20 cellular contexts compared by ENCODE assay signal in genomic region chr20:61900376-61901293, GRCh38.
A peak's percentile ranks its signal among the peaks of the same experiment; 100 is the strongest.
DNase-seq lines count a peak whose midpoint lies in the region; ATAC-seq, FAIRE-seq and TF ChIP-seq lines count a peak whose summit lies in the region.
"Had no signal": no experiment of that assay in that cellular context is flagged by ENCODE, and none has a peak within 500 bp of the region (broad histone marks: within the 10 kb centered on the region; RNA-seq: fewer than 3 reads in every experiment).

No MANE protein-coding gene starts in this region.

- intact Hi-C loops in Right ventricle myocardium inferior (cut with DNase I), result no loop called here
- intact Hi-C loops in left ventricle myocardium inferior (cut with micrococcal nuclease), result no loop called here
- intact Hi-C loops in HepG2 (cut with micrococcal nuclease; ENCODE audit: unreplicated experiment), result no loop called here
- intact Hi-C loops in right lobe of liver (cut with DNase I), result no loop called here

- H3K9ac ChIP-seq in HepG2 (ENCODE audit: insufficient read depth, low read depth, low read length) (no peak overlapping the region), neuronal stem cell (ENCODE audit: low read depth, low read length, poor library complexity) (no peak overlapping the region)

- TF ChIP-seq RAD21 in HepG2 (CRISPR knock-in tag; IDR thresholded peaks at IDR 0.05), result no peak

- H3K4me3 ChIP-seq in left ventricle myocardium inferior, result no peak overlapping the region
- H3K4me3 ChIP-seq in HepG2 (replicated peaks in 1 of 3; ENCODE audit: insufficient read depth in 1 of 3, low read depth in 2 of 3, low read length in 3 of 3), result peak overlapping the region in 1 of 3 experiments; percentile 17; a peak in 1 of 6 replicates
- no peak overlapping the region for H3K4me3 ChIP-seq in right lobe of liver
- H3K4me3 ChIP-seq in neuronal stem cell (ENCODE audit: low read length in 2 of 2), result no peak overlapping the region
- H3K4me3 ChIP-seq: A549, GM12878 had no signal

- H3K23ac ChIP-seq in neuronal stem cell (ENCODE audit: low read depth, low read length, poor library complexity), result no peak overlapping the region

- H2BK15ac ChIP-seq in neuronal stem cell (ENCODE audit: low read length), result no peak overlapping the region

- in situ Hi-C loops in HepG2 (cut with HindIII; ENCODE audit: extremely low pct_ligation_motif_present, low pct_unique_long_range_greater_than_20kb), result no loop called here

- WGBS in HepG2 (ENCODE audit: low lambda C conversion rate), result 12% methylated on average over 18 of the region's 21 CpGs
- 25% methylated on average over 7 of the region's 21 CpGs for WGBS in right lobe of liver (ENCODE audit: insufficient coverage, low coverage, low lambda C conversion rate, missing lambda C conversion rate)
- WGBS in neuronal stem cell (ENCODE audit: extremely low coverage in 2 of 2, insufficient read length in 2 of 2, insufficient replicate concordance in 1 of 2), 2 donors, result no CpG with 5 or more reads among the region's 21 CpGs

- H3K27ac ChIP-seq in left ventricle myocardium inferior (replicated peaks), result no peak overlapping the region
- no peak overlapping the region for H3K27ac ChIP-seq in HepG2 (ENCODE audit: extremely low read length, insufficient read depth, low read length)
- no peak overlapping the region for H3K27ac ChIP-seq in right lobe of liver
- H3K27ac ChIP-seq in neuronal stem cell (replicated peaks; ENCODE audit: low read length), result no peak overlapping the region
- H3K27ac ChIP-seq: 22Rv1, A549, C4-2B, HL-60 had no signal

- TF ChIP-seq POLR2A in HepG2 (IDR thresholded peaks at IDR 0.05; ENCODE audit: insufficient read depth in 1 of 2, low read depth in 2 of 2, low read length in 2 of 2), result no peak
- TF ChIP-seq POLR2A in right lobe of liver (IDR thresholded peaks at IDR 0.05), result no peak

- CTCF ChIA-PET in HepG2 (lab: Yijun Ruan, JAX; ENCODE audit: low intra/inter-chr PET ratio, low total read pairs), result no interaction called here

- H2AK5ac ChIP-seq in neuronal stem cell (ENCODE audit: low read depth, low read length), result no peak overlapping the region

- H3K4me2 ChIP-seq in HepG2 (ENCODE audit: low read depth, low read length) (peak overlapping the region; percentile 52), neuronal stem cell (ENCODE audit: insufficient read depth, low read length, poor library complexity, severe bottlenecking) (no peak overlapping the region)
- H3K4me2 ChIP-seq: A549 had no signal

- peaks cover 5% of the 10 kb centered on the region; the same call in 1 of the 2 replicates for H4K20me1 ChIP-seq in HepG2 (ENCODE audit: insufficient read depth, low read length)

- H3K18ac ChIP-seq in neuronal stem cell (ENCODE audit: low read length), result peak overlapping the region; percentile 22

- no TSS peak for BruUV-seq in HepG2 (replicated peaks; lab: Mats Ljungman, UMichigan)

- no peak overlapping the region for H2AFZ ChIP-seq in HepG2 (ENCODE audit: low read length)
- no peak overlapping the region for H2AFZ ChIP-seq in neuronal stem cell (ENCODE audit: low read length)

- no peak overlapping the region for H4K91ac ChIP-seq in neuronal stem cell (ENCODE audit: low read depth, low read length, poor library complexity)

- H2BK12ac ChIP-seq in neuronal stem cell (ENCODE audit: low read length), result no peak overlapping the region

- no peak for TF ChIP-seq CTCF in left ventricle myocardium inferior (IDR thresholded peaks at IDR 0.05; ENCODE audit: borderline replicate concordance)
- no peak for TF ChIP-seq CTCF in HepG2 (CRISPR knock-in tag; IDR thresholded peaks at IDR 0.05)
- TF ChIP-seq CTCF in right lobe of liver (IDR thresholded peaks at IDR 0.05), result no peak

- ATAC-seq in Right ventricle myocardium inferior (no peak), HepG2 (peak; percentile 24), right lobe of liver (no peak), HG02938 (IDR thresholded peaks at IDR 0.05; ENCODE audit: unreplicated experiment) (no peak), HG02610 (IDR thresholded peaks at IDR 0.05; ENCODE audit: unreplicated experiment) (no peak)
- ATAC-seq: GM12878 had no signal

- peak; percentile 72 for FAIRE-seq in HepG2 (lab: Jason Lieb, UNC)
- FAIRE-seq: A549, GM12878 had no signal

- DNase-seq in Right ventricle myocardium inferior (ENCODE audit: missing footprints), result peak; percentile 39
- DNase-seq in left ventricle myocardium inferior, result no peak
- DNase-seq in HepG2 (ENCODE audit: low spot score), result peak; percentile 32
- no peak for DNase-seq in right lobe of liver
- DNase-seq in neuronal stem cell (ENCODE audit: low spot score), result no peak
- DNase-seq in NCI-H510A (lab: John Stamatoyannopoulos, UW), result no peak
- DNase-seq: AML-193; CD4-positive, alpha-beta memory T cell; DMS153; DMS79 treated with DMSO at 0.1 percent for 48 hours; GF-D8; GOT3; H7 had no signal

- H3K27me3 ChIP-seq in left ventricle myocardium inferior (ENCODE audit: low read depth) (peaks cover 88% of the 10 kb centered on the region), HepG2 (ENCODE audit: control insufficient read depth in 1 of 2, insufficient read depth in 2 of 2, low read length in 2 of 2) (peaks cover 21 to 75% of the 10 kb centered on the region in 2 experiments), right lobe of liver (no peaks in the 10 kb centered on the region), neuronal stem cell (ENCODE audit: control insufficient read depth in 3 of 3, insufficient read depth in 3 of 3, low read depth in 1 of 3, low read length in 3 of 3) (peaks cover 0 to 2% (median 0%) of the 10 kb centered on the region in 3 experiments)

- H3K14ac ChIP-seq in neuronal stem cell (ENCODE audit: low read length), result no peak overlapping the region

- POLR2A ChIA-PET in HepG2 (lab: Yijun Ruan, JAX), result no interaction called here

- H3K4me1 ChIP-seq in left ventricle myocardium inferior, result no peaks in the 10 kb centered on the region
- H3K4me1 ChIP-seq in HepG2 (ENCODE audit: insufficient read depth, low read length), result peaks cover 34% of the 10 kb centered on the region
- no peaks in the 10 kb centered on the region for H3K4me1 ChIP-seq in right lobe of liver
- H3K4me1 ChIP-seq in neuronal stem cell (ENCODE audit: control insufficient read depth in 2 of 2, insufficient read depth in 1 of 2, low read depth in 1 of 2, low read length in 2 of 2), result peaks cover 0 to 6% of the 10 kb centered on the region in 2 donors
- H3K4me1 ChIP-seq: A549 had no signal

- H3K79me1 ChIP-seq in neuronal stem cell (ENCODE audit: low read depth, low read length), result no peaks in the 10 kb centered on the region

- no peak for TF ChIP-seq EP300 in HepG2 (IDR thresholded peaks at IDR 0.05; ENCODE audit: low read depth in 2 of 2, low read length in 2 of 2)
- no peak for TF ChIP-seq EP300 in HepG2 (CRISPR knock-in tag; IDR thresholded peaks at IDR 0.05; ENCODE audit: borderline replicate concordance)

- H3K9me3 ChIP-seq in left ventricle myocardium inferior (replicated peaks) (no peaks in the 10 kb centered on the region), HepG2 (ENCODE audit: low read length) (no peaks in the 10 kb centered on the region), right lobe of liver (no peaks in the 10 kb centered on the region), neuronal stem cell (replicated peaks in 1 of 2; ENCODE audit: control insufficient read depth in 2 of 2, insufficient read depth in 1 of 2, low read depth in 1 of 2, low read length in 2 of 2) (no peaks in the 10 kb centered on the region)
- H3K9me3 ChIP-seq: A549 had no signal

- no peak overlapping the region for H4K8ac ChIP-seq in neuronal stem cell (ENCODE audit: low read depth, low read length)

- H3K79me2 ChIP-seq in HepG2 (ENCODE audit: insufficient read depth, low read length), result no peaks in the 10 kb centered on the region

- no peak overlapping the region for H3K4ac ChIP-seq in neuronal stem cell (ENCODE audit: low read length)

- H2BK120ac ChIP-seq in neuronal stem cell (ENCODE audit: low read depth, low read length), result no peak overlapping the region

- H2BK5ac ChIP-seq in neuronal stem cell (ENCODE audit: low read length), result no peak overlapping the region

- H3K36me3 ChIP-seq in left ventricle myocardium inferior (no peaks in the 10 kb centered on the region), HepG2 (replicated peaks in 1 of 2; ENCODE audit: control insufficient read depth in 1 of 2, insufficient read depth in 2 of 2, low read length in 2 of 2) (no peaks in the 10 kb centered on the region), right lobe of liver (no peaks in the 10 kb centered on the region), neuronal stem cell (replicated peaks in 1 of 2; ENCODE audit: control insufficient read depth in 2 of 2, insufficient read depth in 2 of 2, low read length in 2 of 2) (no peaks in the 10 kb centered on the region)

TF ChIP-seq in HepG2, 621 proteins besides CTCF, POLR2A, EP300 and RAD21 (continues in another document):
- TF ChIP-seq, protein P1, sequence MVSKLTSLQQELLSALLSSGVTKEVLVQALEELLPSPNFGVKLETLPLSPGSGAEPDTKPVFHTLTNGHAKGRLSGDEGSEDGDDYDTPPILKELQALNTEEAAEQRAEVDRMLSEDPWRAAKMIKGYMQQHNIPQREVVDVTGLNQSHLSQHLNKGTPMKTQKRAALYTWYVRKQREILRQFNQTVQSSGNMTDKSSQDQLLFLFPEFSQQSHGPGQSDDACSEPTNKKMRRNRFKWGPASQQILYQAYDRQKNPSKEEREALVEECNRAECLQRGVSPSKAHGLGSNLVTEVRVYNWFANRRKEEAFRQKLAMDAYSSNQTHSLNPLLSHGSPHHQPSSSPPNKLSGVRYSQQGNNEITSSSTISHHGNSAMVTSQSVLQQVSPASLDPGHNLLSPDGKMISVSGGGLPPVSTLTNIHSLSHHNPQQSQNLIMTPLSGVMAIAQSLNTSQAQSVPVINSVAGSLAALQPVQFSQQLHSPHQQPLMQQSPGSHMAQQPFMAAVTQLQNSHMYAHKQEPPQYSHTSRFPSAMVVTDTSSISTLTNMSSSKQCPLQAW (CRISPR knock-in tag; IDR thresholded peaks at IDR 0.05), result peak; percentile 36; the same call in 1 of the 2 replicates
- peak; percentile 31; the same call in 1 of the 2 replicates for TF ChIP-seq SRF (IDR thresholded peaks at IDR 0.05; ENCODE audit: low read depth, low read length)
- TF ChIP-seq EZH2 (conservative IDR thresholded peaks at IDR 0.05; ENCODE audit: low read depth, low read length), result peak; percentile 77; the same call in 1 of the 2 replicates
- 0 out of 2 replicates have a peak, but pooled peaks have one; percentile 4 for TF ChIP-seq ZNF263 (CRISPR knock-in tag; IDR thresholded peaks at IDR 0.05)

Comparison
In these comparisons a context has a peak if more than half of its experiments do, and no peak if none do; other contexts are left out.
1. DNase-seq: peak in Right ventricle myocardium inferior (single experiment) and HepG2 (single experiment); none in left ventricle myocardium inferior (single experiment), right lobe of liver (0 of 3), neuronal stem cell (single experiment) and NCI-H510A (single experiment).